ENCODE assay signal across 22 cellular contexts in genomic region chr14:38316922-38317321, GRCh38.
"Had no signal": no experiment of that assay in that cellular context is flagged by ENCODE, and none has a peak within 500 bp of the region (broad histone marks: within the 10 kb centered on the region; RNA-seq: fewer than 3 reads in every experiment).

No MANE protein-coding gene starts in this region.

- H3K27me3 ChIP-seq: dorsolateral prefrontal cortex, esophagus muscularis mucosa, foreskin keratinocyte, gastroesophageal sphincter, heart right ventricle, left lung had no signal

- H3K4me1 ChIP-seq: esophagus muscularis mucosa, foreskin keratinocyte, gastroesophageal sphincter, left lung, lower lobe of right lung had no signal

- H3K4me3 Mint-ChIP-seq: mesothelial cell of epicardium; naive B cell; naive thymus-derived CD8-positive, alpha-beta T cell had no signal

- H3K36me3 ChIP-seq: esophagus muscularis mucosa, gastroesophageal sphincter, heart right ventricle, left lung, lower lobe of right lung had no signal

- H3K4me3 ChIP-seq: coronary artery, dorsolateral prefrontal cortex, esophagus muscularis mucosa, gastroesophageal sphincter, heart right ventricle, left lung, lower lobe of right lung, mucosa of descending colon had no signal

- H3K27ac Mint-ChIP-seq: mesothelial cell of epicardium; naive B cell; naive thymus-derived CD8-positive, alpha-beta T cell had no signal

- DNase-seq: dermis blood vessel endothelial cell; dorsolateral prefrontal cortex; effector CD4-positive, alpha-beta T cell; effector memory CD4-positive, alpha-beta T cell; foreskin keratinocyte; heart right ventricle; hippocampal formation; left cardiac atrium; left lung; left ventricle myocardium superior; lower lobe of right lung; mesenchymal stem cell; mucosa of descending colon; naive B cell; naive thymus-derived CD8-positive, alpha-beta T cell had no signal

- FAIRE-seq: endothelial cell of umbilical vein, frontal cortex, keratinocyte had no signal

- H3K36me3 Mint-ChIP-seq: mesothelial cell of epicardium; naive B cell; naive thymus-derived CD8-positive, alpha-beta T cell had no signal

- H3K9me3 Mint-ChIP-seq: mesothelial cell of epicardium had no signal

- ATAC-seq: foreskin keratinocyte; gastroesophageal sphincter; heart right ventricle; left cardiac atrium; left lung; left ventricle myocardium superior; lower lobe of right lung; mucosa of descending colon; naive thymus-derived CD8-positive, alpha-beta T cell had no signal

- H3K9me3 ChIP-seq: esophagus muscularis mucosa, gastroesophageal sphincter, left lung, lower lobe of right lung, mucosa of descending colon had no signal

- H3K27ac ChIP-seq: coronary artery, dorsolateral prefrontal cortex, esophagus muscularis mucosa, foreskin keratinocyte, gastroesophageal sphincter, heart right ventricle, left lung, lower lobe of right lung had no signal

- H3K27me3 Mint-ChIP-seq: naive B cell had no signal

- H3K4me1 Mint-ChIP-seq: mesothelial cell of epicardium; naive B cell; naive thymus-derived CD8-positive, alpha-beta T cell had no signal
